In the genomic region with DNA sequence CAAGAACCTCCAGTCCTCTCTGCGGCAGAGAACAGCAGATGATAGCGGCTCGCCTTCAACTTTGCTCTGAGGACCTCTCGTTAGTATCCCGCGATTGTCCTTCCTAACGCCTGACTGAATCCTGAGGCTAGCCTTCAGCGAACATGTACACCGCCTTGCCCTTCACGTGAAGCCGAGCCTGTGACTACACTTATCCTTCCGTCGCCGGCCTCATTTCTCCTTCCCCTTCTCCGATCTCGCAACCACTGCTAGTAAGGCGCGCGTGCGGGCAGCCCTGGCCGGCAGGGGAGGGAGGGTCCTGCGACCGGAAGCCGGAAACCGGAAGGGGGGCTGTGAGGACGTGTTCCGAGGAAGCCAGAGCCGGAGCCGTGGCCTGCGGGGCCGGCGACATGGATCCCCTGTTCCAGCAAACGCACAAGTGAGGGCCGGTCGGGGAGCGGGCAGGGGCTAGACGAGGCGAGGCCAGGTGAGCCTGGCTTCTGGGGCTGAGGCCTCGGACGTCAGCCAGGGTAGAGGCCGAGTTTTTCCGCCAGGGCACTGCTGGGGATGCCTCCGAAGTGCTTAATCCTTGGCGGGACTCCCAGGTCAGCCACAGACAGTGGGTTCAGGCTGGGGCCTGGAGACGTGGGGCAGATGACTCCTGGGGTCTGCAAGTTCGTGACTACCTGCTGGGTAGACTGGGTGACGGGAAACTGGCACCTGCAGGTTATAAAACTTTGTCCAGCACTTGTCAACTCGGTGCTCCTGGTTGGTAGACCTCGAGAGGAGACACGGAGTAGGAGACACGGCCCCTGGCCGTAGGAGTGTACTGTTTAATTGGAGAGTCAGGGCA, we compare ENCODE assay signal across 8 cellular contexts. TPM values are rescaled to one million over a fixed set of nuclear protein-coding genes. Genes with fewer than 3 reads are reported as not detected.
DNase-seq lines count a peak whose midpoint lies in the region; ATAC-seq, FAIRE-seq and TF ChIP-seq lines count a peak whose summit lies in the region.

GOSR2 (plus strand) TSS at position 357 of the 832 bp plus-strand sequence; CDS start at position 390, 33 bp downstream.

- no peaks in the 10 kb centered on the region for H3K36me3 ChIP-seq in astrocyte (ENCODE audit: insufficient read depth, low read length)

- TF ChIP-seq POLR2A in GM18505 (IDR thresholded peaks at IDR 0.05; ENCODE audit: borderline replicate concordance, extremely low read depth, insufficient read depth, insufficient read length): peak; percentile 98

- ATAC-seq in GM18505 (IDR thresholded peaks at IDR 0.05; ENCODE audit: unreplicated experiment) (peak; percentile 80), HG02970 (IDR thresholded peaks at IDR 0.05; ENCODE audit: low FRiP score, unreplicated experiment) (peak; percentile 74), GM18870 (IDR thresholded peaks at IDR 0.05; ENCODE audit: unreplicated experiment) (no peak)

- H3K4me3 ChIP-seq in astrocyte (ENCODE audit: insufficient read depth, low read depth, low read length): peak within 1 kb of the TSS; percentile 89

- H3K79me2 ChIP-seq in astrocyte (ENCODE audit: insufficient read depth, low read length): peaks cover 51% of the 10 kb centered on the region

- peak; percentile 32 for FAIRE-seq in astrocyte (lab: Jason Lieb, UNC)

- H4K20me1 ChIP-seq in astrocyte (ENCODE audit: insufficient read depth, low read length): peaks cover 41% of the 10 kb centered on the region

- H3K4me1 ChIP-seq in astrocyte (ENCODE audit: insufficient read depth, low read length): peaks cover 10% of the 10 kb centered on the region

- no peaks in the 10 kb centered on the region for H3K27me3 Mint-ChIP-seq in astrocyte (ENCODE audit: low read depth, unreplicated experiment)

- peak within 1 kb of the TSS; percentile 98 for H3K27ac ChIP-seq in astrocyte (ENCODE audit: low read depth, low read length)

- H3K4me3 Mint-ChIP-seq in astrocyte (ENCODE audit: unreplicated experiment): peak within 1 kb of the TSS; percentile 88

- peak within 1 kb of the TSS; percentile 86 for H3K4me2 ChIP-seq in astrocyte (ENCODE audit: low read length)

- peak within 1 kb of the TSS; percentile 92 for H2AFZ ChIP-seq in astrocyte (ENCODE audit: low read depth, low read length)

- peaks cover 1% of the 10 kb centered on the region for H3K36me3 Mint-ChIP-seq in astrocyte (ENCODE audit: low read depth, unreplicated experiment)

- H3K9me3 ChIP-seq in astrocyte (ENCODE audit: insufficient read depth, low read depth, low read length): no peaks in the 10 kb centered on the region

- H3K27ac Mint-ChIP-seq in astrocyte (ENCODE audit: unreplicated experiment): peak within 1 kb of the TSS; percentile 100

- peak within 1 kb of the TSS; percentile 97 for H3K9ac ChIP-seq in astrocyte (ENCODE audit: low read length)

- no peaks in the 10 kb centered on the region for H3K9me3 Mint-ChIP-seq in astrocyte (ENCODE audit: unreplicated experiment)

- no peak for TF ChIP-seq CTCF in astrocyte (IDR thresholded peaks at IDR 0.05; ENCODE audit: insufficient read depth, low read depth, low read length)

- no peaks in the 10 kb centered on the region for H3K27me3 ChIP-seq in astrocyte (ENCODE audit: insufficient read depth, low read length)

- H3K4me1 Mint-ChIP-seq in astrocyte (ENCODE audit: low read depth, unreplicated experiment): peaks cover 30% of the 10 kb centered on the region

- DNase-seq in NCI-H1930 (lab: John Stamatoyannopoulos, UW) (peak; percentile 91 to 96), T-helper 22 cell (ENCODE audit: low read depth) (peak; percentile 66), astrocyte (ENCODE audit: low read depth) (peak; percentile 78), hepatic stellate cell (ENCODE audit: low spot score) (peak; percentile 95), retina (peak; percentile 100)

RNA-seq across cellular contexts. Expression of gene GOSR2, which starts in this region (rescaled TPM):
- total RNA-seq in astrocyte: 66.0 and 67.0 TPM in 2 replicates
